12 cellular contexts compared by ENCODE assay signal in genomic region chr4:89100853-89101252, GRCh38. TPM values are rescaled to one million over a fixed set of nuclear protein-coding genes. Genes with fewer than 3 reads are reported as not detected.
A peak's percentile ranks its signal among the peaks of the same experiment; 100 is the strongest.
DNase-seq lines count a peak whose midpoint lies in the region; ATAC-seq and FAIRE-seq lines count a peak whose summit lies in the region.
"Had no signal": no experiment of that assay in that cellular context is flagged by ENCODE, and none has a peak within 500 bp of the region (broad histone marks: within the 10 kb centered on the region; RNA-seq: fewer than 3 reads in every experiment).

No MANE protein-coding gene starts in this region.

- 74 to 76% methylated on average over 3 of the region's 3 CpGs for WGBS in aorta, 2 donors

- peaks cover 28% of the 10 kb centered on the region for H3K4me1 Mint-ChIP-seq in stimulated activated naive CD8-positive, alpha-beta T cell treated with anti-CD3 and anti-CD28 coated beads, Interleukin-15, Interleukin-2, amounts not matched to agents 100 ng/mL and 50 ng/mL, for 24 hours (ENCODE audit: low read depth)
- peaks cover 46% of the 10 kb centered on the region for H3K4me1 Mint-ChIP-seq in stimulated activated naive CD8-positive, alpha-beta T cell treated with anti-CD3 and anti-CD28 coated beads, Interleukin-15, amount 100 ng/mL, for 72 hours

- no peaks in the 10 kb centered on the region for H3K9me3 Mint-ChIP-seq in stimulated activated naive CD8-positive, alpha-beta T cell treated with anti-CD3 and anti-CD28 coated beads, Interleukin-15, Interleukin-2, amounts not matched to agents 100 ng/mL and 50 ng/mL, for 24 hours
- H3K9me3 Mint-ChIP-seq in stimulated activated naive CD8-positive, alpha-beta T cell treated with anti-CD3 and anti-CD28 coated beads, Interleukin-15, amount 100 ng/mL, for 72 hours: peaks cover 0 to 6% of the 10 kb centered on the region in 2 donors

- no peak overlapping the region for H3K27ac ChIP-seq in aorta (ENCODE audit: low read depth in 1 of 2, low read length in 2 of 2)
- H3K27ac ChIP-seq: ovary, SJCRH30, VCaP had no signal

- H3K4me1 ChIP-seq in aorta (ENCODE audit: control insufficient read depth in 1 of 2, insufficient read depth in 2 of 2, low read length in 2 of 2): no peaks in the 10 kb centered on the region
- H3K4me1 ChIP-seq: SJCRH30 had no signal

- no peak for DNase-seq in stimulated activated naive CD8-positive, alpha-beta T cell treated with anti-CD3 and anti-CD28 coated beads, Interleukin-15, Interleukin-2, amounts not matched to agents 100 U/mL and 50 U/mL, for 24 hours
- no peak for DNase-seq in stimulated activated naive CD8-positive, alpha-beta T cell treated with anti-CD3 and anti-CD28 coated beads, Interleukin-15, amount 100 ng/mL, for 72 hours
- no peak for DNase-seq in DMS79 (lab: John Stamatoyannopoulos, UW)
- DNase-seq in aorta: no peak
- DNase-seq in frontal cortex (ENCODE audit: low spot score in 2 of 2): no peak
- DNase-seq: NCI-H187, ovary, SJCRH30 had no signal

- no peaks in the 10 kb centered on the region for H3K36me3 ChIP-seq in aorta (ENCODE audit: control insufficient read depth in 1 of 2, insufficient read depth in 2 of 2, low read length in 1 of 2)
- H3K36me3 ChIP-seq: ovary, SJCRH30 had no signal

- ATAC-seq in stimulated activated naive CD8-positive, alpha-beta T cell treated with anti-CD3 and anti-CD28 coated beads, Interleukin-15, Interleukin-2, amounts not matched to agents 100 U/mL and 50 U/mL, for 24 hours: no peak
- peak; percentile 18 for ATAC-seq in GM21717 (IDR thresholded peaks at IDR 0.05; ENCODE audit: unreplicated experiment)
- peak; percentile 6 for ATAC-seq in HG03095 (IDR thresholded peaks at IDR 0.05; ENCODE audit: unreplicated experiment)
- ATAC-seq in stimulated activated naive CD8-positive, alpha-beta T cell treated with anti-CD3 and anti-CD28 coated beads, Interleukin-15, amount 100 ng/mL, for 72 hours: peak; percentile 7
- ATAC-seq in aorta (ENCODE audit: low FRiP score): no peak

- H3K4me3 Mint-ChIP-seq in stimulated activated naive CD8-positive, alpha-beta T cell treated with anti-CD3 and anti-CD28 coated beads, Interleukin-15, Interleukin-2, amounts not matched to agents 100 ng/mL and 50 ng/mL, for 24 hours: no peak overlapping the region
- H3K4me3 Mint-ChIP-seq in stimulated activated naive CD8-positive, alpha-beta T cell treated with anti-CD3 and anti-CD28 coated beads, Interleukin-15, amount 100 ng/mL, for 72 hours: peak overlapping the region; percentile 43 to 63

- no peaks in the 10 kb centered on the region for H3K36me3 Mint-ChIP-seq in stimulated activated naive CD8-positive, alpha-beta T cell treated with anti-CD3 and anti-CD28 coated beads, Interleukin-15, Interleukin-2, amounts not matched to agents 100 ng/mL and 50 ng/mL, for 24 hours (ENCODE audit: low read depth)

- no peak overlapping the region for H3K4me3 ChIP-seq in aorta (ENCODE audit: low read length in 2 of 2)
- H3K4me3 ChIP-seq: ovary, SJCRH30 had no signal

- H3K27ac Mint-ChIP-seq in stimulated activated naive CD8-positive, alpha-beta T cell treated with anti-CD3 and anti-CD28 coated beads, Interleukin-15, Interleukin-2, amounts not matched to agents 100 ng/mL and 50 ng/mL, for 24 hours: peak overlapping the region; percentile 47
- H3K27ac Mint-ChIP-seq in stimulated activated naive CD8-positive, alpha-beta T cell treated with anti-CD3 and anti-CD28 coated beads, Interleukin-15, amount 100 ng/mL, for 72 hours: peak overlapping the region in 1 of 2 donors; percentile 90

- H3K27me3 Mint-ChIP-seq in stimulated activated naive CD8-positive, alpha-beta T cell treated with anti-CD3 and anti-CD28 coated beads, Interleukin-15, Interleukin-2, amounts not matched to agents 100 ng/mL and 50 ng/mL, for 24 hours: peaks cover 15% of the 10 kb centered on the region
- H3K27me3 Mint-ChIP-seq in stimulated activated naive CD8-positive, alpha-beta T cell treated with anti-CD3 and anti-CD28 coated beads, Interleukin-15, amount 100 ng/mL, for 72 hours: peaks cover 8% of the 10 kb centered on the region

- no peaks in the 10 kb centered on the region for H3K9me3 ChIP-seq in aorta (ENCODE audit: control insufficient read depth, low read length)
- H3K9me3 ChIP-seq: ovary, SJCRH30 had no signal

- H3K27me3 ChIP-seq in aorta (ENCODE audit: control insufficient read depth in 1 of 2, insufficient read depth in 2 of 2, low read length in 1 of 2): no peaks in the 10 kb centered on the region
- H3K27me3 ChIP-seq: ovary, SJCRH30 had no signal

- no peak for FAIRE-seq in frontal cortex (lab: Jason Lieb, UNC)

- intact Hi-C loops in aorta (cut with DNase I): no loop called here

RNA-seq across cellular contexts. Expression of gene TIGD2, which starts 10.5 kb away (rescaled TPM):
- total RNA-seq in aorta (1 to 10 TPM; 1.5 to 2.2 TPM), frontal cortex (12.2 TPM)
- polyA plus RNA-seq in aorta: 1 to 10 TPM; 1.2 to 1.5 TPM

RNA-seq across cellular contexts. Expression of gene FAM13A, which starts 43.9 kb away (rescaled TPM):
- 10 to 100 TPM; 27.8 to 60.3 TPM for total RNA-seq in aorta
- polyA plus RNA-seq in aorta: 10 to 100 TPM in 1 of 2 donors, 1 to 10 TPM in 1; 9.0 to 19.3 TPM
- 52.2 TPM for total RNA-seq in frontal cortex

Comparison
In these comparisons a context has a peak if more than half of its experiments do, and no peak if none do; other contexts are left out.
1. ATAC-seq: peak in GM21717 (single experiment), HG03095 (single experiment) and stimulated activated naive CD8-positive, alpha-beta T cell treated with anti-CD3 and anti-CD28 coated beads, Interleukin-15, amount 100 ng/mL, for 72 hours (single experiment); none in stimulated activated naive CD8-positive, alpha-beta T cell treated with anti-CD3 and anti-CD28 coated beads, Interleukin-15, Interleukin-2, amounts not matched to agents 100 U/mL and 50 U/mL, for 24 hours (single experiment) and aorta (single experiment).